ENCODE assay signal across 19 cellular contexts in genomic region chr14:63367742-63368364, GRCh38. TPM values are rescaled to one million over a fixed set of nuclear protein-coding genes. Genes with fewer than 3 reads are reported as not detected.
"Had no signal": no experiment of that assay in that cellular context is flagged by ENCODE, and none has a peak within 500 bp of the region (broad histone marks: within the 10 kb centered on the region; RNA-seq: fewer than 3 reads in every experiment).

No MANE protein-coding gene starts in this region.

- DNase-seq: activated CD4-positive, alpha-beta T cell treated with anti-CD3 and anti-CD28 coated beads for 1 hour; activated CD4-positive, alpha-beta T cell treated with anti-CD3 and anti-CD28 coated beads, Interleukin-2, amount 50 U/mL, for 48 hours; activated CD8-positive, alpha-beta memory T cell treated with anti-CD3 and anti-CD28 coated beads, Interleukin-2, amount 10 ng/mL, durations not matched to agents 7 days and 5 days; activated effector memory CD4-positive, alpha-beta T cell treated with Interleukin-2 at 50 U/mL for 16 hours; activated T-cell treated with anti-CD3 and anti-CD28 coated beads, Interleukin-2, amount 50 U/mL, for 24 hours; esophagus squamous epithelium; kidney; left ventricle myocardium superior; mesenchymal stem cell; stimulated activated CD4-positive, alpha-beta T cell treated with anti-CD3 and anti-CD28 coated beads, Interleukin-15, amount 100 ng/mL, for 24 hours; stimulated activated CD4-positive, alpha-beta T cell treated with anti-CD3 and anti-CD28 coated beads, Interleukin-4, amount 100 ng/mL, for 24 hours; upper lobe of right lung had no signal

- H3K4me3 ChIP-seq: esophagus squamous epithelium, upper lobe of right lung had no signal

- H3K4me3 Mint-ChIP-seq: activated CD8-positive, alpha-beta memory T cell treated with anti-CD3 and anti-CD28 coated beads, Interleukin-2, amount 10 ng/mL, durations not matched to agents 7 days and 5 days; activated naive CD4-positive, alpha-beta T cell treated with anti-CD3 and anti-CD28 coated beads, Interleukin-2, amount 50 U/mL, for 24 hours; activated T-cell treated with anti-CD3 and anti-CD28 coated beads, Interleukin-2, amount 50 U/mL, for 24 hours; brain; nephron; stimulated activated naive CD8-positive, alpha-beta T cell treated with anti-CD3 and anti-CD28 coated beads, Interleukin-15, Interleukin-2, amounts not matched to agents 100 ng/mL and 50 ng/mL, for 24 hours had no signal

- H3K27me3 ChIP-seq: esophagus squamous epithelium, upper lobe of right lung had no signal

- H3K4me1 ChIP-seq: esophagus squamous epithelium, upper lobe of right lung had no signal

- H3K27ac ChIP-seq: esophagus squamous epithelium, upper lobe of right lung had no signal

- H3K4me1 Mint-ChIP-seq: activated naive CD4-positive, alpha-beta T cell treated with anti-CD3 and anti-CD28 coated beads, Interleukin-2, amount 50 U/mL, for 24 hours; nephron had no signal

- H3K27me3 Mint-ChIP-seq: activated naive CD4-positive, alpha-beta T cell treated with anti-CD3 and anti-CD28 coated beads, Interleukin-2, amount 50 U/mL, for 24 hours; activated T-cell treated with anti-CD3 and anti-CD28 coated beads, Interleukin-2, amount 50 U/mL, for 24 hours; brain; stimulated activated naive CD8-positive, alpha-beta T cell treated with anti-CD3 and anti-CD28 coated beads, Interleukin-15, Interleukin-2, amounts not matched to agents 100 ng/mL and 50 ng/mL, for 24 hours had no signal

- H3K9me3 ChIP-seq: esophagus squamous epithelium, upper lobe of right lung had no signal

- H3K27ac Mint-ChIP-seq: activated CD8-positive, alpha-beta memory T cell treated with anti-CD3 and anti-CD28 coated beads, Interleukin-2, amount 10 ng/mL, durations not matched to agents 7 days and 5 days; activated naive CD4-positive, alpha-beta T cell treated with anti-CD3 and anti-CD28 coated beads, Interleukin-2, amount 50 U/mL, for 24 hours; activated T-cell treated with anti-CD3 and anti-CD28 coated beads, Interleukin-2, amount 50 U/mL, for 24 hours; brain; nephron; stimulated activated naive CD8-positive, alpha-beta T cell treated with anti-CD3 and anti-CD28 coated beads, Interleukin-15, Interleukin-2, amounts not matched to agents 100 ng/mL and 50 ng/mL, for 24 hours had no signal

- ATAC-seq: activated CD8-positive, alpha-beta memory T cell treated with anti-CD3 and anti-CD28 coated beads, Interleukin-2, amount 10 ng/mL, durations not matched to agents 7 days and 5 days; left ventricle myocardium superior; upper lobe of right lung had no signal

- H3K36me3 ChIP-seq: upper lobe of right lung had no signal

RNA-seq across cellular contexts. Expression of gene GPHB5, which starts 49.1 kb away (rescaled TPM):
- total RNA-seq: activated CD8-positive, alpha-beta memory T cell treated with anti-CD3 and anti-CD28 coated beads, Interleukin-2, amount 10 ng/mL, durations not matched to agents 7 days and 5 days; dermis microvascular lymphatic vessel endothelial cell; esophagus squamous epithelium; kidney; left ventricle myocardium superior; omental fat pad; temporal lobe; upper lobe of right lung had no signal
